ENCODE assay signal across 6 cellular contexts in the genomic region with DNA sequence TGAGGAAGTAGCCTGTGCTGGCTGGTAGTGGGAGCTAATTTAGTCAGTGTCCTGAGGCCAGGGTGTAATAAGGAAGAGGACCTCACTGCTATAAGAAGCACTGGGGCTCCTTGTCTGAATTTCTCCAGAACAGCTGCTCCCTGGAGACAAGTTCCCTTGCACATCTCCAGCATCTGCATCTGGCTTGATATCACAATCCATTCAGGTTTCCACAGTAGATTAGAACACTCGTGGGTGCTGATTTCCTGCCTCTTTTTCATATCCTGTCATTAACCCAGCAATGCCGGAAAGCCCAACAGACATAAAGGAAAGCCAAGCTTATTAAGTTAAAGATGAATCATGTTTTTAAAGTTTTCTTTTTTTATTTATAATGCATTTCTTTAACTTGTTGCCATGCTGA.
"Had no signal": no experiment of that assay in that cellular context is flagged by ENCODE, and none has a peak within 500 bp of the region (broad histone marks: within the 10 kb centered on the region; RNA-seq: fewer than 3 reads in every experiment).

No MANE protein-coding gene starts in this region.

- ATAC-seq: K562 had no signal

- H3K27ac ChIP-seq: GM23248 had no signal

- DNase-seq: GM23248, GOT3, H9, HCEC 1CT, IMR-90 had no signal

- H3K4me3 ChIP-seq: GM23248, K562 had no signal
